ENCODE assay signal across 11 cellular contexts in genomic region chr16:73065617-73066313, GRCh38. TPM values are rescaled to one million over a fixed set of nuclear protein-coding genes. Genes with fewer than 3 reads are reported as not detected.
A peak's percentile ranks its signal among the peaks of the same experiment; 100 is the strongest.
DNase-seq lines count a peak whose midpoint lies in the region; ATAC-seq and TF ChIP-seq lines count a peak whose summit lies in the region.
"Had no signal": no experiment of that assay in that cellular context is flagged by ENCODE, and none has a peak within 500 bp of the region (broad histone marks: within the 10 kb centered on the region; RNA-seq: fewer than 3 reads in every experiment).

No MANE protein-coding gene starts in this region.

- H3K79me2 ChIP-seq in PC-3 (ENCODE audit: low read length) = peaks cover 2% of the 10 kb centered on the region; the same call in 1 of the 2 replicates

- H3K4me2 ChIP-seq in skeletal muscle satellite cell (ENCODE audit: low read length) (peak overlapping the region; percentile 84), PC-3 (ENCODE audit: low read length) (no peak overlapping the region)

- peak overlapping the region; percentile 90 for H3K27ac Mint-ChIP-seq in HFFc6
- H3K27ac Mint-ChIP-seq: stimulated activated naive CD8-positive, alpha-beta T cell treated with anti-CD3 and anti-CD28 coated beads, Interleukin-15, Interleukin-2, amounts not matched to agents 100 ng/mL and 50 ng/mL, for 24 hours had no signal

- DNase-seq in HFFc6 (no peak), dorsolateral prefrontal cortex (no peak), left kidney (ENCODE audit: low read depth, low spot score) (peak; percentile 63), PC-3 (no peak), globus pallidus (ENCODE audit: low spot score) (no peak)
- DNase-seq: activated CD8-positive, alpha-beta memory T cell treated with anti-CD3 and anti-CD28 coated beads for 24 hours had no signal

- H3K9ac ChIP-seq in skeletal muscle satellite cell (ENCODE audit: low read depth, low read length) (peak overlapping the region; percentile 85), PC-3 (ENCODE audit: low read length) (no peak overlapping the region)

- H3K27me3 ChIP-seq in dorsolateral prefrontal cortex (peaks cover 10 to 96% (median 78%) of the 10 kb centered on the region in 45 donors), skeletal muscle satellite cell (ENCODE audit: control insufficient read depth, insufficient read depth, low read length) (no peaks in the 10 kb centered on the region), PC-3 (ENCODE audit: low read length) (no peaks in the 10 kb centered on the region)

- no peaks in the 10 kb centered on the region for H3K9me2 ChIP-seq in PC-3 (replicated peaks; ENCODE audit: low read length)

- peaks cover 89% of the 10 kb centered on the region for H3K4me1 Mint-ChIP-seq in HFFc6 (ENCODE audit: low read depth)

- TF ChIP-seq CTCF in HFFc6 (IDR thresholded peaks at IDR 0.05) (no peak), dorsolateral prefrontal cortex (IDR thresholded peaks at IDR 0.05 in 54 of 56, conservative IDR thresholded peaks at IDR 0.05 in 2 of 56; ENCODE audit: low read depth in 1 of 56, partially characterized antibody in 56 of 56) (no peak), PC-3 (conservative IDR thresholded peaks at IDR 0.05; ENCODE audit: low read depth, low read length) (no peak)

- H3K36me3 ChIP-seq in skeletal muscle satellite cell (ENCODE audit: insufficient read depth, low read length) (no peaks in the 10 kb centered on the region), PC-3 (ENCODE audit: low read depth, low read length) (no peaks in the 10 kb centered on the region)

- no peak for ATAC-seq in PC-3
- ATAC-seq in HG03565 (IDR thresholded peaks at IDR 0.05; ENCODE audit: unreplicated experiment) = no peak
- no peak for ATAC-seq in HG03108 (IDR thresholded peaks at IDR 0.05; ENCODE audit: unreplicated experiment)
- ATAC-seq: SK-N-SH treated with all-trans-retinoic acid at 6 μM for 48 hours had no signal

- no TSS peak for BruUV-seq in PC-3 (replicated peaks; lab: Mats Ljungman, UMichigan)

- H3K36me3 Mint-ChIP-seq in HFFc6 (ENCODE audit: low read depth) = no peaks in the 10 kb centered on the region

- no peak overlapping the region for H2AFZ ChIP-seq in PC-3 (ENCODE audit: low read length)

- CTCF ChIA-PET in PC-3 (lab: Charles Lee) = no interaction called here

- no peaks in the 10 kb centered on the region for H3K9me3 ChIP-seq in skeletal muscle satellite cell (replicated peaks; ENCODE audit: low read length)
- no peaks in the 10 kb centered on the region for H3K9me3 ChIP-seq in PC-3 (ENCODE audit: low read length)

- H3K4me3 Mint-ChIP-seq in HFFc6 = peak overlapping the region; percentile 95
- H3K4me3 Mint-ChIP-seq: stimulated activated naive CD8-positive, alpha-beta T cell treated with anti-CD3 and anti-CD28 coated beads, Interleukin-15, Interleukin-2, amounts not matched to agents 100 ng/mL and 50 ng/mL, for 24 hours had no signal

- H3K27ac ChIP-seq in dorsolateral prefrontal cortex (peak overlapping the region in 51 of 59 donors; percentile 18 to 94 (median 65)), PC-3 (ENCODE audit: low read length) (no peak overlapping the region)

- no peaks in the 10 kb centered on the region; the same call in 1 of the 2 replicates for H3K27me3 Mint-ChIP-seq in HFFc6 (ENCODE audit: insufficient read depth)

- peaks cover 4% of the 10 kb centered on the region for H3F3A ChIP-seq in PC-3 (ENCODE audit: low read length, unreplicated experiment)

- no peaks in the 10 kb centered on the region for H3K9me3 Mint-ChIP-seq in HFFc6
- H3K9me3 Mint-ChIP-seq: stimulated activated naive CD8-positive, alpha-beta T cell treated with anti-CD3 and anti-CD28 coated beads, Interleukin-15, Interleukin-2, amounts not matched to agents 100 ng/mL and 50 ng/mL, for 24 hours had no signal

- intact Hi-C loops in dorsolateral prefrontal cortex (cut with DNase I) = no loop called here
- intact Hi-C loops in PC-3 (cut with micrococcal nuclease) = no loop called here

- H3K4me3 ChIP-seq in dorsolateral prefrontal cortex (peak overlapping the region in 39 of 59 donors; percentile 3 to 46 (median 29)), skeletal muscle satellite cell (ENCODE audit: low read length) (peak overlapping the region; percentile 59), PC-3 (ENCODE audit: low read length) (no peak overlapping the region)

- no peaks in the 10 kb centered on the region for H4K20me1 ChIP-seq in PC-3 (ENCODE audit: low read length)

- H3K4me1 ChIP-seq in skeletal muscle satellite cell (ENCODE audit: control insufficient read depth, insufficient read depth, low read length) (peaks cover 77% of the 10 kb centered on the region), PC-3 (ENCODE audit: insufficient read depth, low read length) (peaks cover 35% of the 10 kb centered on the region)

- POLR2A ChIA-PET in PC-3 (lab: Charles Lee; ENCODE audit: unreplicated experiment) = no interaction called here

RNA-seq across cellular contexts. Expression of gene ZFHX3, which starts 17.8 kb away (rescaled TPM):
- 10 to 100 TPM; 14.5 to 25.8 (median 15.8) TPM for total RNA-seq in HFFc6 (2021; fragmentation: NEBNext Ultra II Directional; extraction: Animal tissue kit (Norgen Biotek cat#: 25700))
- total RNA-seq in dorsolateral prefrontal cortex = 10 to 100 TPM in 109 of 120 experiments, 1 to 10 TPM in 11; 7.3 to 24.4 (median 13.4) TPM
- 5.1 and 8.3 TPM in 2 replicates for total RNA-seq in skeletal muscle satellite cell (2012; rRNA removed)
- total RNA-seq in PC-3 (2014; rRNA removed) = 3.5 and 4.5 TPM in 2 replicates
